Comparison of ENCODE assay signal across 14 cellular contexts in genomic region chr7:134819401-134819800, GRCh38. TPM values are rescaled to one million over a fixed set of nuclear protein-coding genes. Genes with fewer than 3 reads are reported as not detected.
"Had no signal": no experiment of that assay in that cellular context is flagged by ENCODE, and none has a peak within 500 bp of the region (broad histone marks: within the 10 kb centered on the region; RNA-seq: fewer than 3 reads in every experiment).

No MANE protein-coding gene starts in this region.

- H3K9ac ChIP-seq: parathyroid adenoma had no signal

- H2AFZ ChIP-seq: parathyroid adenoma had no signal

- H3K4me3 ChIP-seq: body of pancreas, dorsolateral prefrontal cortex, mucosa of descending colon had no signal

- H3K4me1 ChIP-seq: body of pancreas, parathyroid adenoma had no signal

- ATAC-seq: activated CD8-positive, alpha-beta memory T cell treated with anti-CD3 and anti-CD28 coated beads, Interleukin-2, amount 10 ng/mL, durations not matched to agents 7 days and 5 days; body of pancreas; mucosa of descending colon; naive thymus-derived CD8-positive, alpha-beta T cell had no signal

- H3K27ac ChIP-seq: body of pancreas, dorsolateral prefrontal cortex, epithelial cell of prostate, parathyroid adenoma had no signal

- H3K9me3 ChIP-seq: body of pancreas, mucosa of descending colon had no signal

- DNase-seq: activated CD4-positive, alpha-beta memory T cell treated with anti-CD3 and anti-CD28 coated beads, Interleukin-2, amount 10 ng/mL, durations not matched to agents 7 days and 5 days; activated CD4-positive, alpha-beta T cell treated with anti-CD3 and anti-CD28 coated beads for 48 hours; activated CD4-positive, CD25-positive, alpha-beta regulatory T cell; activated CD8-positive, alpha-beta memory T cell treated with anti-CD3 and anti-CD28 coated beads, Interleukin-2, amount 10 ng/mL, durations not matched to agents 7 days and 5 days; body of pancreas; caudate nucleus; dorsolateral prefrontal cortex; head of caudate nucleus; mucosa of descending colon; naive thymus-derived CD8-positive, alpha-beta T cell; stimulated activated CD4-positive, alpha-beta T cell treated with anti-CD3 and anti-CD28 coated beads, Interleukin-2, amount 100 ng/mL, for 24 hours; T1000 had no signal

- H3K79me2 ChIP-seq: parathyroid adenoma had no signal

- H3K27me3 ChIP-seq: body of pancreas, dorsolateral prefrontal cortex had no signal

RNA-seq across cellular contexts. Expression of gene CALD1, which starts 40.0 kb away (rescaled TPM):
- total RNA-seq: naive thymus-derived CD8-positive, alpha-beta T cell had no signal
- polyA plus RNA-seq: naive thymus-derived CD8-positive, alpha-beta T cell had no signal
